20 cellular contexts compared by ENCODE assay signal in the genomic region with DNA sequence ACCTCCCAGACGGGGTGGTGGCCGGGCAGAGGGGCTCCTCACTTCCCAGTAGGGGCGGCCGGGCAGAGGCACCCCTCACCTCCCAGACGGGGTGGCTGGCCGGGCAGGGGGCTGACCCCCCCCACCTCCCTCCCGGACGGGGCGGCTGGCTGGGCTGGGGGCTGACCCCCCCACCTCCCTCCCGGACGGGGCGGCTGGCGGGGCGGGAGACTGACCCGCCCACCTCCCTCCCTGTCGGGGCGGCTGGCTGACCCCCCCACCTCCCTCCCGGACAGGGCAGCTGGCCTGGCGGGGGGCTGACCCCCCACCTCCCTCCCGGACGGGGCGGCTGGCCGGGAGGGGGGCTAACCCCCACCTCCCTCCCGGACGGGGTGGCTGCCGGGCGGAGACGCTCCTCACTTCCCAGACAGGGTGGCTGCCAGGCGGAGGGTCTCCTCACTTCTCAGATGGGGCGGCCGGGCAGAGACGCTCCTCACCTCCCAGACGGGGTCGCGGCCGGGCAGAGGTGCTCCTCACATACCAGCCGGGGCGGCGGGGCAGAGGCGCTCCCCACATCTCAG. TPM values are rescaled to one million over a fixed set of nuclear protein-coding genes. Genes with fewer than 3 reads are reported as not detected.
"Had no signal": no experiment of that assay in that cellular context is flagged by ENCODE, and none has a peak within 500 bp of the region (broad histone marks: within the 10 kb centered on the region; RNA-seq: fewer than 3 reads in every experiment).

No MANE protein-coding gene starts in this region.

RNA-seq across cellular contexts. Expression of gene BPIFA2, which starts 17.2 kb away (rescaled TPM):
- total RNA-seq: activated naive CD4-positive, alpha-beta T cell treated with anti-CD3 and anti-CD28 coated beads for 36 hours; activated naive CD4-positive, alpha-beta T cell treated with anti-CD3 and anti-CD28 coated beads, Interleukin-2, amount 50 U/mL, for 72 hours; activated naive CD8-positive, alpha-beta T cell treated with anti-CD3 and anti-CD28 coated beads for 36 hours; activated naive CD8-positive, alpha-beta T cell treated with anti-CD3 and anti-CD28 coated beads, Interleukin-2, amount 10 ng/mL, durations not matched to agents 7 days and 5 days; activated T-cell treated with anti-CD3 and anti-CD28 coated beads, Interleukin-2, amount 50 U/mL, for 4 hours; activated T-cell treated with anti-CD3 and anti-CD28 coated beads, Interleukin-2, amount 50 U/mL, for 72 hours; activated T-helper 1 cell treated with anti-CD3 and anti-CD28 coated beads, Interleukin-12 subunit alpha, Interleukin-12 subunit beta, Interleukin-2, Interleukin-4 antibody, amounts not matched to agents 30 ng/mL and 10 ng/mL and 1 ng/mL, durations not matched to agents 14 hours and 24 hours and 36 hours; activated T-helper 17 cell treated with anti-CD3 and anti-CD28 coated beads, Interleukin-2, amount 50 U/mL, for 72 hours; activated T-helper 2 cell treated with anti-CD3 and anti-CD28 coated beads, Interferon-gamma antibody, Interleukin-2, Interleukin-4, amounts not matched to agents 10 μg/mL and 5 μg/mL and 100 μg/mL, durations not matched to agents 14 hours and 24 hours and 36 hours; adrenal gland; aorta; ascending aorta; astrocyte; body of pancreas; breast epithelium; bronchial epithelial cell; cardiac muscle cell; cardiac septum; cerebellum; chondrocyte had no signal

RNA-seq across cellular contexts. Expression of gene BPIFA3, which starts 32.0 kb away (rescaled TPM):
- total RNA-seq: activated naive CD4-positive, alpha-beta T cell treated with anti-CD3 and anti-CD28 coated beads for 36 hours; activated naive CD4-positive, alpha-beta T cell treated with anti-CD3 and anti-CD28 coated beads, Interleukin-2, amount 50 U/mL, for 72 hours; activated naive CD8-positive, alpha-beta T cell treated with anti-CD3 and anti-CD28 coated beads for 36 hours; activated naive CD8-positive, alpha-beta T cell treated with anti-CD3 and anti-CD28 coated beads, Interleukin-2, amount 10 ng/mL, durations not matched to agents 7 days and 5 days; activated T-cell treated with anti-CD3 and anti-CD28 coated beads, Interleukin-2, amount 50 U/mL, for 4 hours; activated T-cell treated with anti-CD3 and anti-CD28 coated beads, Interleukin-2, amount 50 U/mL, for 72 hours; activated T-helper 1 cell treated with anti-CD3 and anti-CD28 coated beads, Interleukin-12 subunit alpha, Interleukin-12 subunit beta, Interleukin-2, Interleukin-4 antibody, amounts not matched to agents 30 ng/mL and 10 ng/mL and 1 ng/mL, durations not matched to agents 14 hours and 24 hours and 36 hours; activated T-helper 17 cell treated with anti-CD3 and anti-CD28 coated beads, Interleukin-2, amount 50 U/mL, for 72 hours; activated T-helper 2 cell treated with anti-CD3 and anti-CD28 coated beads, Interferon-gamma antibody, Interleukin-2, Interleukin-4, amounts not matched to agents 10 μg/mL and 5 μg/mL and 100 μg/mL, durations not matched to agents 14 hours and 24 hours and 36 hours; adrenal gland; aorta; ascending aorta; astrocyte; body of pancreas; breast epithelium; bronchial epithelial cell; cardiac muscle cell; cardiac septum; cerebellum; chondrocyte had no signal

RNA-seq across cellular contexts. Expression of gene BPIFA1, which starts 50.7 kb away (rescaled TPM):
- total RNA-seq: activated naive CD4-positive, alpha-beta T cell treated with anti-CD3 and anti-CD28 coated beads for 36 hours; activated naive CD4-positive, alpha-beta T cell treated with anti-CD3 and anti-CD28 coated beads, Interleukin-2, amount 50 U/mL, for 72 hours; activated naive CD8-positive, alpha-beta T cell treated with anti-CD3 and anti-CD28 coated beads for 36 hours; activated naive CD8-positive, alpha-beta T cell treated with anti-CD3 and anti-CD28 coated beads, Interleukin-2, amount 10 ng/mL, durations not matched to agents 7 days and 5 days; activated T-cell treated with anti-CD3 and anti-CD28 coated beads, Interleukin-2, amount 50 U/mL, for 4 hours; activated T-cell treated with anti-CD3 and anti-CD28 coated beads, Interleukin-2, amount 50 U/mL, for 72 hours; activated T-helper 1 cell treated with anti-CD3 and anti-CD28 coated beads, Interleukin-12 subunit alpha, Interleukin-12 subunit beta, Interleukin-2, Interleukin-4 antibody, amounts not matched to agents 30 ng/mL and 10 ng/mL and 1 ng/mL, durations not matched to agents 14 hours and 24 hours and 36 hours; activated T-helper 17 cell treated with anti-CD3 and anti-CD28 coated beads, Interleukin-2, amount 50 U/mL, for 72 hours; activated T-helper 2 cell treated with anti-CD3 and anti-CD28 coated beads, Interferon-gamma antibody, Interleukin-2, Interleukin-4, amounts not matched to agents 10 μg/mL and 5 μg/mL and 100 μg/mL, durations not matched to agents 14 hours and 24 hours and 36 hours; adrenal gland; aorta; ascending aorta; astrocyte; body of pancreas; breast epithelium; bronchial epithelial cell; cardiac muscle cell; cardiac septum; cerebellum; chondrocyte had no signal
